8 cellular contexts compared by ENCODE assay signal in genomic region chr18:25350561-25351201, GRCh38. TPM values are rescaled to one million over a fixed set of nuclear protein-coding genes. Genes with fewer than 3 reads are reported as not detected.
DNase-seq lines count a peak whose midpoint lies in the region; ATAC-seq, FAIRE-seq and TF ChIP-seq lines count a peak whose summit lies in the region.

No MANE protein-coding gene starts in this region.

- H3K9me3 ChIP-seq in adipocyte (ENCODE audit: control insufficient read depth, low read length), result no peaks in the 10 kb centered on the region
- no peaks in the 10 kb centered on the region for H3K9me3 ChIP-seq in heart right ventricle
- no peaks in the 10 kb centered on the region for H3K9me3 ChIP-seq in pancreas

- H3K36me3 ChIP-seq in adipocyte (ENCODE audit: control insufficient read depth, insufficient read depth, low read length, severe bottlenecking), result no peaks in the 10 kb centered on the region
- no peaks in the 10 kb centered on the region for H3K36me3 ChIP-seq in heart right ventricle
- no peaks in the 10 kb centered on the region for H3K36me3 ChIP-seq in pancreas

- intact Hi-C loops in heart right ventricle (cut with DNase I) (loop anchor here in 7 of 10 donors (2.0 to 10.0 kb wide), 14 partner anchors 118 to 956 kb away; partner anchors contain the start of gene OSBPL1A (in 1 of the 7)), pancreas (cut with DNase I) (no loop called here)

- H3K27me3 ChIP-seq in adipocyte (replicated peaks; ENCODE audit: control insufficient read depth, insufficient read depth, low read length) (no peaks in the 10 kb centered on the region), heart right ventricle (peaks cover 0 to 78% (median 0%) of the 10 kb centered on the region in 7 donors), pancreas (peaks cover 0 to 22% (median 3%) of the 10 kb centered on the region in 4 donors)

- peak overlapping the region; percentile 91 to 97 (median 94) for H3K27ac ChIP-seq in heart right ventricle
- peak overlapping the region in 2 of 4 donors; percentile 48 to 53 for H3K27ac ChIP-seq in pancreas

- 0 to 1% methylated on average over 72 to 73 of the region's 73 CpGs for WGBS in heart right ventricle, 2 donors
- 2% methylated on average over 73 of the region's 73 CpGs for WGBS in pancreas, 2 donors

- H3K9ac ChIP-seq in adipocyte (ENCODE audit: low read length), result peak overlapping the region; percentile 91

- ATAC-seq in heart right ventricle (peak; percentile 57 to 76 (median 66)), pancreas (peak in 3 of 4 donors; percentile 15 to 47 (median 27)), HG03097 (IDR thresholded peaks at IDR 0.05; ENCODE audit: low FRiP score, unreplicated experiment) (no peak), HG03135 (IDR thresholded peaks at IDR 0.05; ENCODE audit: unreplicated experiment) (no peak)

- DNase-seq in stimulated activated CD4-positive, alpha-beta T cell treated with anti-CD3 and anti-CD28 coated beads, Interleukin-15, amount 100 ng/mL, for 24 hours, result peak; percentile 12
- DNase-seq in stimulated activated CD4-positive, alpha-beta T cell treated with anti-CD3 and anti-CD28 coated beads, Interleukin-4, amount 100 ng/mL, for 24 hours, result no peak
- peak; percentile 30 for DNase-seq in Jurkat, Clone E6-1 (ENCODE audit: low read depth, low spot score)
- DNase-seq in adipocyte (ENCODE audit: low read depth), result peak; percentile 84
- peak; percentile 43 to 60 for DNase-seq in heart right ventricle
- DNase-seq in pancreas, result peak in 3 of 6 donors; percentile 13 to 60 (median 35)

- H3K4me3 ChIP-seq in Jurkat, Clone E6-1 (ENCODE audit: low read length), result peak overlapping the region; percentile 63
- H3K4me3 ChIP-seq in adipocyte (ENCODE audit: low read length) (peak overlapping the region; percentile 96), heart right ventricle (peak overlapping the region; percentile 68 to 91 (median 79)), pancreas (peak overlapping the region in 3 of 4 donors; percentile 10 to 67 (median 55))

- H3K4me1 ChIP-seq in adipocyte (ENCODE audit: control insufficient read depth, insufficient read depth, low read length), result peaks cover 12% of the 10 kb centered on the region
- peaks cover 3 to 42% (median 22%) of the 10 kb centered on the region in 9 donors for H3K4me1 ChIP-seq in heart right ventricle
- peaks cover 0 to 9% (median 8%) of the 10 kb centered on the region in 3 donors for H3K4me1 ChIP-seq in pancreas

- no peak for FAIRE-seq in pancreas (lab: Jason Lieb, UNC)

- TF ChIP-seq CTCF in heart right ventricle (IDR thresholded peaks at IDR 0.05) (no peak), pancreas (IDR thresholded peaks at IDR 0.05) (no peak)

RNA-seq across cellular contexts. Expression of gene ZNF521, which starts 1.3 kb away (rescaled TPM):
- 47.4 TPM for polyA plus RNA-seq in Jurkat, Clone E6-1 (2012; ENCODE audit: insufficient read depth, insufficient read length)
- total RNA-seq in heart right ventricle (10 to 100 TPM; 10.5 to 26.4 (median 15.9) TPM), pancreas (1 to 10 TPM in 5 of 6 donors, under 1 TPM in 1; 0.54 to 6.0 (median 2.4) TPM)
- polyA plus RNA-seq in heart right ventricle (1 to 10 TPM; 3.3 to 4.9 TPM), pancreas (under 1 TPM; 0.42 to 0.63 TPM)

Comparison
In these comparisons a context has a peak if more than half of its experiments do, and no peak if none do; other contexts are left out.
1. ATAC-seq: peak in heart right ventricle (8 of 8) and pancreas (3 of 4); none in HG03097 (single experiment) and HG03135 (single experiment).
2. intact Hi-C loops: an anchor here in heart right ventricle (2.0 to 10.0 kb wide); none called in pancreas.
3. Peak in every context shown above with its lines, with median percentiles within 50 percentile points of each other: H3K4me3 ChIP-seq.